ENCODE assay signal across 16 cellular contexts in genomic region chr10:117345143-117345542, GRCh38. TPM values are rescaled to one million over a fixed set of nuclear protein-coding genes. Genes with fewer than 3 reads are reported as not detected.
A peak's percentile ranks its signal among the peaks of the same experiment; 100 is the strongest.
DNase-seq lines count a peak whose midpoint lies in the region; ATAC-seq and TF ChIP-seq lines count a peak whose summit lies in the region.
"Had no signal": no experiment of that assay in that cellular context is flagged by ENCODE, and none has a peak within 500 bp of the region (broad histone marks: within the 10 kb centered on the region; RNA-seq: fewer than 3 reads in every experiment).

No MANE protein-coding gene starts in this region.

- peaks cover 38 to 43% of the 10 kb centered on the region in 2 experiments for H3K4me1 ChIP-seq in HCT116 (ENCODE audit: control insufficient read depth in 1 of 2, insufficient read depth in 2 of 2, low read length in 2 of 2)

- no peak overlapping the region for H2AFZ ChIP-seq in HCT116 (ENCODE audit: low read depth, low read length, poor library complexity, severe bottlenecking)

- no peaks in the 10 kb centered on the region for H3K9me3 Mint-ChIP-seq in osteocyte (ENCODE audit: unreplicated experiment)
- H3K9me3 Mint-ChIP-seq: activated naive CD8-positive, alpha-beta T cell treated with anti-CD3 and anti-CD28 coated beads, Interleukin-2, amount 50 U/mL, for 24 hours had no signal

- POLR2A ChIA-PET in HCT116 (lab: Charles Lee), result no interaction called here

- TF ChIP-seq CTCF in HCT116 (IDR thresholded peaks at IDR 0.05 in 2 of 3, conservative IDR thresholded peaks at IDR 0.05 in 1 of 3; ENCODE audit: borderline replicate concordance in 1 of 3, insufficient read depth in 1 of 3, low read depth in 2 of 3, low read length in 2 of 3), result 0 out of 6 replicates have a peak, but pooled peaks of 1 of the 3 experiments have one; percentile 23
- TF ChIP-seq CTCF in fibroblast of pulmonary artery (IDR thresholded peaks at IDR 0.05; ENCODE audit: low read length, missing control alignments), result no peak
- TF ChIP-seq CTCF in osteocyte (IDR thresholded peaks at IDR 0.05), result peak; percentile 24

- H3K4me3 ChIP-seq in HCT116 (replicated peaks in 1 of 2; ENCODE audit: low read depth in 1 of 2, low read length in 2 of 2) (no peak overlapping the region), fibroblast of pulmonary artery (replicated peaks; ENCODE audit: low read depth, low read length) (no peak overlapping the region)
- H3K4me3 ChIP-seq: spleen had no signal

- DNase-seq in HCT116 (ENCODE audit: low read depth, low spot score) (no peak), NCI-H226 (peak; percentile 14), fibroblast of pulmonary artery (ENCODE audit: low read depth) (peak; percentile 19), osteocyte (ENCODE audit: extremely low spot score, unreplicated experiment) (no peak), DMS79 (lab: John Stamatoyannopoulos, UW) (no peak)
- DNase-seq: activated CD4-positive, alpha-beta T cell treated with anti-CD3 and anti-CD28 coated beads for 48 hours; activated naive CD8-positive, alpha-beta T cell treated with anti-CD3 and anti-CD28 coated beads, Interleukin-2, amount 50 U/mL, for 24 hours; activated T-cell treated with anti-CD3 and anti-CD28 coated beads, Interleukin-2, amount 50 U/mL, for 48 hours; erythroblast; NCI-H1694 treated with DMSO at 0.1 percent for 48 hours; NCI-H526 treated with DMSO at 0.1 percent for 48 hours; spleen had no signal

- H4K20me1 ChIP-seq in HCT116 (ENCODE audit: insufficient read depth), result peaks cover 17% of the 10 kb centered on the region; the same call in 1 of the 2 replicates

- peaks cover 48% of the 10 kb centered on the region for H3K4me1 Mint-ChIP-seq in osteocyte (ENCODE audit: unreplicated experiment)

- CTCF ChIA-PET in HCT116 (lab: Charles Lee), result interaction anchor here (1.4 kb wide), 1 partner anchor 98 kb away, joined by 3 read pairs; no protein-coding TSS in a partner anchor

- intact Hi-C loops in HCT116 (cut with micrococcal nuclease), result no loop called here

- peak overlapping the region; percentile 67 for H3K27ac Mint-ChIP-seq in osteocyte (ENCODE audit: unreplicated experiment)
- H3K27ac Mint-ChIP-seq: activated naive CD8-positive, alpha-beta T cell treated with anti-CD3 and anti-CD28 coated beads, Interleukin-2, amount 50 U/mL, for 24 hours had no signal

- no peaks in the 10 kb centered on the region for H3K9me2 ChIP-seq in HCT116 (ENCODE audit: insufficient read depth)

- TF ChIP-seq RAD21 in HCT116 (IDR thresholded peaks at IDR 0.05; ENCODE audit: low read depth), result peak; percentile 49

- ATAC-seq in HCT116 (peak; percentile 60; the same call in 1 of the 2 replicates), GM18511 (IDR thresholded peaks at IDR 0.05; ENCODE audit: unreplicated experiment) (no peak), GM18505 (IDR thresholded peaks at IDR 0.05; ENCODE audit: unreplicated experiment) (no peak), GM19452 (IDR thresholded peaks at IDR 0.05; ENCODE audit: unreplicated experiment) (no peak)
- ATAC-seq: activated naive CD8-positive, alpha-beta T cell treated with anti-CD3 and anti-CD28 coated beads, Interleukin-2, amount 50 U/mL, for 24 hours had no signal

- H3K36me3 Mint-ChIP-seq in osteocyte (ENCODE audit: unreplicated experiment), result peaks cover 4% of the 10 kb centered on the region

- TF ChIP-seq POLR2A in HCT116 (IDR thresholded peaks at IDR 0.05; ENCODE audit: borderline replicate concordance, extremely low read depth, insufficient read depth, insufficient read length), result no peak
- no peak for TF ChIP-seq POLR2A in GM18505 (IDR thresholded peaks at IDR 0.05; ENCODE audit: borderline replicate concordance, extremely low read depth, insufficient read depth, insufficient read length)

- no TSS peak for BruUV-seq in HCT116 (replicated peaks; lab: Mats Ljungman, UMichigan)

- H3K9me3 ChIP-seq in HCT116 (ENCODE audit: control insufficient read depth in 1 of 2, insufficient read depth in 1 of 2, low read depth in 1 of 2, low read length in 2 of 2), result no peaks in the 10 kb centered on the region
- H3K9me3 ChIP-seq: spleen had no signal

- H3K27me3 Mint-ChIP-seq in osteocyte (ENCODE audit: unreplicated experiment), result no peaks in the 10 kb centered on the region
- H3K27me3 Mint-ChIP-seq: activated naive CD8-positive, alpha-beta T cell treated with anti-CD3 and anti-CD28 coated beads, Interleukin-2, amount 50 U/mL, for 24 hours had no signal

- no peak overlapping the region for H3K9ac ChIP-seq in HCT116 (ENCODE audit: low read length)

- no peaks in the 10 kb centered on the region; a peak in 1 of 4 replicates for H3K36me3 ChIP-seq in HCT116 (ENCODE audit: control insufficient read depth in 1 of 2, insufficient read depth in 2 of 2, low read length in 2 of 2)

- RAD21 ChIA-PET in HCT116 (lab: Charles Lee; ENCODE audit: low non-redundant PET in 1 of 2, low total read pairs in 2 of 2, uncharacterized antibody in 2 of 2, unreplicated experiment in 2 of 2), result no interaction called here

- H3K79me2 ChIP-seq in HCT116 (ENCODE audit: insufficient read depth, low read length), result peaks cover 94% of the 10 kb centered on the region

- H3K4me2 ChIP-seq in HCT116 (ENCODE audit: low read length), result peak overlapping the region; percentile 22

- no peaks in the 10 kb centered on the region for H3K27me3 ChIP-seq in HCT116 (ENCODE audit: insufficient read depth, low read length)
- H3K27me3 ChIP-seq: spleen had no signal

- no peak overlapping the region for H3K4me3 Mint-ChIP-seq in osteocyte (ENCODE audit: unreplicated experiment)
- H3K4me3 Mint-ChIP-seq: activated naive CD8-positive, alpha-beta T cell treated with anti-CD3 and anti-CD28 coated beads, Interleukin-2, amount 50 U/mL, for 24 hours had no signal

- peak overlapping the region; percentile 40 for H3K27ac ChIP-seq in HCT116 (ENCODE audit: low read depth, low read length)
- H3K27ac ChIP-seq: RWPE1, spleen had no signal

TF ChIP-seq in HCT116, 20 proteins besides CTCF, POLR2A, EP300 and RAD21:
- TF ChIP-seq EZH2 (IDR thresholded peaks at IDR 0.05) (no peak), CBX3 (IDR thresholded peaks at IDR 0.05; ENCODE audit: low read depth) (peak; percentile 42; the same call in 1 of the 2 replicates)

RNA-seq across cellular contexts. Expression of gene PDZD8, which starts 30.1 kb away (rescaled TPM):
- 61.7 TPM for total RNA-seq in HCT116 (2021; ENCODE audit: unreplicated experiment)
- polyA plus RNA-seq in HCT116 (2012), result 17.5 and 20.6 TPM in 2 replicates
- 32.9 and 39.0 TPM in 2 replicates for total RNA-seq in osteocyte

Comparison
In these comparisons a context has a peak if more than half of its experiments do, and no peak if none do; other contexts are left out.
1. DNase-seq: peak in NCI-H226 (single experiment) and fibroblast of pulmonary artery (single experiment); none in HCT116 (single experiment), osteocyte (single experiment) and DMS79 (single experiment).